8 cellular contexts compared by ENCODE assay signal in the genomic region with DNA sequence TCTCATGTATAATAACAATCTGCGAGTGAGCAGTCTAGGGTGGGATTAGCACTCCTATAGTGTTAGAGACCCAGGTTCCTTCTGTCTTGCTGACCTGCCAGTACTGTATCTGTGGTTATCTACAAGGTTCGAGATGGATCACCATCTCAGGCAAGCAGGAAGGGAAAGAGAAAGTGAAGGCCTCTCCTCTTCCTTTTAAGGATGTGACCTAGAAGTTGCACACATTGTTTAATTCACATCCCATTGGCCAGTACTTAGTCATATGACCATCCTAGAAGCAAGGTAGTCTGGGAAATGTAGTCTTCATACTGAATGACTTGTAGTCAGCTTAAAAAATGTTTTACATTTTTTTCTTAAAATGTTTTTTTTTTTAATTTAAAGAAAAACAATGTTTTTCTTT.
DNase-seq lines count a peak whose midpoint lies in the region; ATAC-seq, FAIRE-seq and TF ChIP-seq lines count a peak whose summit lies in the region.

No MANE protein-coding gene starts in this region.

- H3K27me3 ChIP-seq in BJ (ENCODE audit: control insufficient read depth, insufficient read depth, low read length) (no peaks in the 10 kb centered on the region), adipocyte (replicated peaks; ENCODE audit: control insufficient read depth, insufficient read depth, low read length) (peaks cover 8% of the 10 kb centered on the region)

- H3K4me3 ChIP-seq in BJ (ENCODE audit: low read depth, low read length) (no peak overlapping the region), adipocyte (ENCODE audit: low read length) (peak overlapping the region; percentile 4)

- intact Hi-C loops in posterior cingulate gyrus (cut with DNase I), result no loop called here

- H3K9me3 ChIP-seq in adipocyte (ENCODE audit: control insufficient read depth, low read length), result no peaks in the 10 kb centered on the region

- POLR2A ChIA-PET in BJ (lab: Charles Lee), result no interaction called here

- CTCF ChIA-PET in BJ (lab: Yijun Ruan, JAX), result no interaction called here

- no peaks in the 10 kb centered on the region for H3K36me3 ChIP-seq in BJ (ENCODE audit: control insufficient read depth, insufficient read depth, low read length)
- no peaks in the 10 kb centered on the region for H3K36me3 ChIP-seq in adipocyte (ENCODE audit: control insufficient read depth, insufficient read depth, low read length, severe bottlenecking)

- DNase-seq in BJ (ENCODE audit: low read depth) (peak; percentile 27), GM18507 (ENCODE audit: extremely low spot score, insufficient read length, low read depth) (peak; percentile 43), NCI-H1048 (lab: John Stamatoyannopoulos, UW) (peak; percentile 9), adipocyte (ENCODE audit: low read depth) (peak; percentile 94), left kidney (ENCODE audit: low read depth, low spot score) (peak; percentile 69), posterior cingulate gyrus (no peak), hypothalamus (lab: John Stamatoyannopoulos, UW) (no peak)

- peaks cover 12% of the 10 kb centered on the region for H3K4me1 ChIP-seq in adipocyte (ENCODE audit: control insufficient read depth, insufficient read depth, low read length)

- peak; percentile 96 for ATAC-seq in HG02798 (IDR thresholded peaks at IDR 0.05; ENCODE audit: poor library complexity, unreplicated experiment)

- FAIRE-seq in GM18507 (lab: Jason Lieb, UNC), result peak; percentile 85

- H3K9ac ChIP-seq in adipocyte (ENCODE audit: low read length), result no peak overlapping the region

- TF ChIP-seq CTCF in BJ (IDR thresholded peaks at IDR 0.05; ENCODE audit: insufficient read depth, low read depth, low read length), result no peak

Comparison
In these comparisons a context has a peak if more than half of its experiments do, and no peak if none do; other contexts are left out.
1. DNase-seq: peak in BJ (single experiment), GM18507 (single experiment), NCI-H1048 (single experiment), adipocyte (single experiment) and left kidney (single experiment); none in posterior cingulate gyrus (0 of 10) and hypothalamus (0 of 51).